20 cellular contexts compared by ENCODE assay signal in the genomic region with DNA sequence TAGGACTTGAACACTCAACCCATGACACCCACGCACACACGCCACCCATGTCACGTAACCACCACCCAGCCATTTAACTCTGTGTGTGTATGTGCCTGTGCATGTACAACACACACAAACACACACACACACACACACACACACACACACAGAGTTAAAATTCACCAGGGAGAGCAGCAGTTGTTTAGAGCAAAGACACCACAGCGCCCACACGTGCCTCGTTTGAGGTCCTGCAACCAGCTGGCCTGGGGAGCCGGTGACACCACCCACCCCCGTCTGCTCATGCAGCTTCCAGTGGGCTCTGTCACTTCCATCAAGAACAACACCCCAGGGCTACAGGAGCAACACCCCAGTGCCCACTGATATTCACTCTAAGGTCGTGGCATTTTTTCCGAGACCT.
DNase-seq lines count a peak whose midpoint lies in the region; ATAC-seq and TF ChIP-seq lines count a peak whose summit lies in the region.
"Had no signal": no experiment of that assay in that cellular context is flagged by ENCODE, and none has a peak within 500 bp of the region (broad histone marks: within the 10 kb centered on the region; RNA-seq: fewer than 3 reads in every experiment).

No MANE protein-coding gene starts in this region.

- peak; percentile 13 for TF ChIP-seq CTCF in AG09309 (IDR thresholded peaks at IDR 0.05; ENCODE audit: control insufficient read depth, insufficient read depth, low read depth, low read length, missing control alignments)
- TF ChIP-seq CTCF in OCI-LY1 (IDR thresholded peaks at IDR 0.05; ENCODE audit: low read length): peak; percentile 22; the same call in 1 of the 2 replicates
- peak in 6 of 9 donors; percentile 11 to 36 (median 28) for TF ChIP-seq CTCF in heart right ventricle (IDR thresholded peaks at IDR 0.05)

- 38 to 40% methylated on average over 10 of the region's 10 CpGs for whole genome bisulfite sequencing in GM23248 (ENCODE audit: low coverage in 1 of 2, low lambda C conversion rate in 2 of 2, missing lambda C conversion rate in 2 of 2), 2 experiments
- WGBS in heart right ventricle, 2 donors: 54 to 58% methylated on average over 10 of the region's 10 CpGs

- H3K27me3 ChIP-seq in GM23248 (replicated peaks; ENCODE audit: insufficient read depth): no peaks in the 10 kb centered on the region
- H3K27me3 ChIP-seq in OCI-LY1 (ENCODE audit: insufficient read depth, low read length): peaks cover 7% of the 10 kb centered on the region; the same call in 1 of the 2 replicates
- peaks cover 0 to 2% (median 0%) of the 10 kb centered on the region in 7 donors for H3K27me3 ChIP-seq in heart right ventricle
- no peaks in the 10 kb centered on the region for H3K27me3 ChIP-seq in CD8-positive, alpha-beta memory T cell (ENCODE audit: insufficient read depth, low read length, poor library complexity, severe bottlenecking)
- H3K27me3 ChIP-seq: hepatocyte, testis had no signal

- H3K4me2 ChIP-seq in GM23248 (ENCODE audit: unreplicated experiment) (no peak overlapping the region), OCI-LY1 (ENCODE audit: low read length) (no peak overlapping the region)
- H3K4me2 ChIP-seq: hepatocyte had no signal

- DNase-seq in AG09309 (ENCODE audit: low read depth): no peak
- peak; percentile 33 for DNase-seq in GM23248
- no peak for DNase-seq in heart right ventricle
- DNase-seq in amygdala (lab: John Stamatoyannopoulos, UW): no peak
- DNase-seq in CD8-positive, alpha-beta memory T cell: no peak
- DNase-seq in NCI-H526 treated with DMSO at 0.1 percent for 48 hours (lab: John Stamatoyannopoulos, UW): no peak
- DNase-seq in anterior cingulate cortex (lab: John Stamatoyannopoulos, UW): no peak
- DNase-seq: activated CD8-positive, alpha-beta T cell treated with anti-CD3 and anti-CD28 coated beads, Interleukin-2, amount 10 ng/mL, durations not matched to agents 7 days and 5 days; C1 segment of cervical spinal cord; lower lobe of right lung; NCI-H345; SIG-M5; stimulated activated CD4-positive, alpha-beta T cell treated with anti-CD3 and anti-CD28 coated beads, Interleukin-1b, Interleukin-23, amount 100 ng/mL, for 48 hours; testis had no signal

- H3K27ac ChIP-seq in GM23248: no peak overlapping the region
- no peak overlapping the region for H3K27ac ChIP-seq in OCI-LY1 (ENCODE audit: low read depth, low read length, poor library complexity, severe bottlenecking)
- no peak overlapping the region for H3K27ac ChIP-seq in heart right ventricle
- H3K27ac ChIP-seq in CD8-positive, alpha-beta memory T cell (ENCODE audit: low read depth, low read length): no peak overlapping the region
- H3K27ac ChIP-seq: hepatocyte, lower lobe of right lung, testis had no signal

- H3K27ac Mint-ChIP-seq in CD8-positive, alpha-beta memory T cell: no peak overlapping the region
- H3K27ac Mint-ChIP-seq: activated CD8-positive, alpha-beta T cell treated with anti-CD3 and anti-CD28 coated beads, Interleukin-2, amount 10 ng/mL, durations not matched to agents 7 days and 5 days; activated T-helper 2 cell treated with anti-CD3 and anti-CD28 coated beads, Interferon-gamma antibody, Interleukin-2, Interleukin-4, amounts not matched to agents 10 μg/mL and 5 μg/mL and 100 μg/mL, durations not matched to agents 14 hours and 24 hours and 36 hours; dendritic cell treated with granulocyte-macrophage colony-stimulating factor and Interleukin-4, amounts not matched to agents 40 ng/mL and 50 ng/mL, for 4 days; natural killer cell treated with Interleukin-12 subunit alpha and Interleukin-12 subunit beta and Interleukin-15 and Interleukin-18, amount 100 ng/mL, for 72 hours had no signal

- no peaks in the 10 kb centered on the region for H3K36me3 ChIP-seq in GM23248 (ENCODE audit: low read depth)
- H3K36me3 ChIP-seq in OCI-LY1 (ENCODE audit: insufficient read depth, low read length): no peaks in the 10 kb centered on the region
- H3K36me3 ChIP-seq in heart right ventricle: no peaks in the 10 kb centered on the region
- no peaks in the 10 kb centered on the region for H3K36me3 ChIP-seq in CD8-positive, alpha-beta memory T cell (ENCODE audit: insufficient read depth, low read length)
- H3K36me3 ChIP-seq: lower lobe of right lung had no signal

- peak in 4 of 8 donors; percentile 28 to 41 (median 36) for ATAC-seq in heart right ventricle
- ATAC-seq: activated CD8-positive, alpha-beta T cell treated with anti-CD3 and anti-CD28 coated beads, Interleukin-2, amount 10 ng/mL, durations not matched to agents 7 days and 5 days; esophagus mucosa; lower lobe of right lung; natural killer cell treated with Interleukin-12 subunit alpha and Interleukin-12 subunit beta and Interleukin-15 and Interleukin-18, amount 100 ng/mL, for 72 hours had no signal

- CTCF ChIA-PET in CD8-positive, alpha-beta memory T cell (lab: Charles Lee): no interaction called here

- H2AFZ ChIP-seq in GM23248 (no peak overlapping the region), OCI-LY1 (ENCODE audit: low read length) (no peak overlapping the region)
- H2AFZ ChIP-seq: hepatocyte had no signal

- H3K4me1 ChIP-seq in GM23248 (ENCODE audit: insufficient read depth): no peaks in the 10 kb centered on the region
- no peaks in the 10 kb centered on the region for H3K4me1 ChIP-seq in OCI-LY1 (ENCODE audit: insufficient read depth, low read length, severe bottlenecking)
- H3K4me1 ChIP-seq in heart right ventricle: no peaks in the 10 kb centered on the region
- no peaks in the 10 kb centered on the region for H3K4me1 ChIP-seq in CD8-positive, alpha-beta memory T cell (ENCODE audit: insufficient read depth, low read length)
- H3K4me1 ChIP-seq: lower lobe of right lung, testis had no signal

- H3F3A ChIP-seq in GM23248 (ENCODE audit: insufficient read depth) (no peaks in the 10 kb centered on the region), OCI-LY1 (ENCODE audit: insufficient read depth, low read length) (no peaks in the 10 kb centered on the region)

- H3K9me2 ChIP-seq in GM23248 (ENCODE audit: insufficient read depth) (no peaks in the 10 kb centered on the region), OCI-LY1 (ENCODE audit: low read depth, low read length) (no peaks in the 10 kb centered on the region)

- in situ Hi-C loops in GM23248 (cut with MboI): no loop called here

- intact Hi-C loops in heart right ventricle (cut with DNase I): loop anchor here in 3 of 10 donors (10.0 kb wide), 3 partner anchors 103 to 183 kb away; no protein-coding TSS in a partner anchor

- H3K9me3 Mint-ChIP-seq in CD8-positive, alpha-beta memory T cell: peaks cover 0 to 10% (median 5%) of the 10 kb centered on the region in 5 donors
- H3K9me3 Mint-ChIP-seq: dendritic cell treated with granulocyte-macrophage colony-stimulating factor and Interleukin-4, amounts not matched to agents 40 ng/mL and 50 ng/mL, for 4 days; natural killer cell treated with Interleukin-12 subunit alpha and Interleukin-12 subunit beta and Interleukin-15 and Interleukin-18, amount 100 ng/mL, for 72 hours had no signal

- H3K9ac ChIP-seq in GM23248 (no peak overlapping the region), OCI-LY1 (ENCODE audit: low read length) (no peak overlapping the region)

- POLR2A ChIA-PET in CD8-positive, alpha-beta memory T cell (lab: Charles Lee): no interaction called here

- H3K9me3 ChIP-seq in GM23248 (ENCODE audit: low read depth): no peaks in the 10 kb centered on the region
- H3K9me3 ChIP-seq in OCI-LY1 (ENCODE audit: low read length): no peaks in the 10 kb centered on the region
- H3K9me3 ChIP-seq in heart right ventricle: peaks cover 0 to 23% (median 10%) of the 10 kb centered on the region in 11 donors
- H3K9me3 ChIP-seq in CD8-positive, alpha-beta memory T cell (ENCODE audit: low read length): peaks cover 9% of the 10 kb centered on the region
- H3K9me3 ChIP-seq: testis had no signal

- no peaks in the 10 kb centered on the region for H3K79me2 ChIP-seq in GM23248 (ENCODE audit: insufficient read depth)
- H3K79me2 ChIP-seq in OCI-LY1 (ENCODE audit: insufficient read depth, low read length): no peaks in the 10 kb centered on the region
- H3K79me2 ChIP-seq: hepatocyte had no signal

- no peaks in the 10 kb centered on the region for H4K20me1 ChIP-seq in GM23248 (ENCODE audit: insufficient read depth)
- no peaks in the 10 kb centered on the region for H4K20me1 ChIP-seq in OCI-LY1 (ENCODE audit: insufficient read depth, low read length)

- H3K4me3 ChIP-seq in AG09309 (ENCODE audit: control insufficient read depth, low read depth, low read length) (no peak overlapping the region), GM23248 (no peak overlapping the region), OCI-LY1 (ENCODE audit: low read depth, low read length, poor library complexity, severe bottlenecking) (no peak overlapping the region), heart right ventricle (no peak overlapping the region)
- H3K4me3 ChIP-seq in CD8-positive, alpha-beta memory T cell (ENCODE audit: low read length): no peak overlapping the region
- H3K4me3 ChIP-seq: hepatocyte, lower lobe of right lung, testis had no signal

- peaks cover 3 to 8% of the 10 kb centered on the region in 2 donors for H3K27me3 Mint-ChIP-seq in CD8-positive, alpha-beta memory T cell

- no peaks in the 10 kb centered on the region for H3K36me3 Mint-ChIP-seq in CD8-positive, alpha-beta memory T cell
- H3K36me3 Mint-ChIP-seq: natural killer cell treated with Interleukin-12 subunit alpha and Interleukin-12 subunit beta and Interleukin-15 and Interleukin-18, amount 100 ng/mL, for 72 hours had no signal

- no peaks in the 10 kb centered on the region for H3K4me1 Mint-ChIP-seq in CD8-positive, alpha-beta memory T cell

- H3K4me3 Mint-ChIP-seq in CD8-positive, alpha-beta memory T cell: no peak overlapping the region
- H3K4me3 Mint-ChIP-seq: activated CD8-positive, alpha-beta T cell treated with anti-CD3 and anti-CD28 coated beads, Interleukin-2, amount 10 ng/mL, durations not matched to agents 7 days and 5 days; dendritic cell treated with granulocyte-macrophage colony-stimulating factor and Interleukin-4, amounts not matched to agents 40 ng/mL and 50 ng/mL, for 4 days; natural killer cell treated with Interleukin-12 subunit alpha and Interleukin-12 subunit beta and Interleukin-15 and Interleukin-18, amount 100 ng/mL, for 72 hours had no signal
